13 cellular contexts compared by ENCODE assay signal in genomic region chr10:74917481-74918077, GRCh38.
A peak's percentile ranks its signal among the peaks of the same experiment; 100 is the strongest.
DNase-seq lines count a peak whose midpoint lies in the region; ATAC-seq, FAIRE-seq and TF ChIP-seq lines count a peak whose summit lies in the region.
"Had no signal": no experiment of that assay in that cellular context is flagged by ENCODE, and none has a peak within 500 bp of the region (broad histone marks: within the 10 kb centered on the region; RNA-seq: fewer than 3 reads in every experiment).

No MANE protein-coding gene starts in this region.

- H3K36me3 Mint-ChIP-seq in immature natural killer cell: peaks cover 10 to 19% (median 11%) of the 10 kb centered on the region in 3 donors

- H2AFZ ChIP-seq in GM12878 (ENCODE audit: control insufficient read depth, low read depth, low read length): no peak overlapping the region

- no peak for ATAC-seq in GM12878
- ATAC-seq in GM19463 (IDR thresholded peaks at IDR 0.05; ENCODE audit: unreplicated experiment): no peak
- no peak for ATAC-seq in HG02981 (IDR thresholded peaks at IDR 0.05; ENCODE audit: unreplicated experiment)
- no peak for ATAC-seq in HG03342 (IDR thresholded peaks at IDR 0.05; ENCODE audit: unreplicated experiment)
- ATAC-seq: naive thymus-derived CD4-positive, alpha-beta T cell had no signal

- H3K27ac ChIP-seq in GM12878 (ENCODE audit: control insufficient read depth, insufficient read depth): no peak overlapping the region
- H3K27ac ChIP-seq: BLaER1 treated with 17β-estradiol and CSF1 and Interleukin-3, amounts not matched to agents 10 nM and 100 nM had no signal

- in situ Hi-C loops in ACHN (cut with HindIII; ENCODE audit: low pct_ligation_motif_present, low pct_unique_long_range_greater_than_20kb, low sequenced_read_pairs) (no loop called here), GM12878 (cut with MboI) (no loop called here)

- H3K4me1 ChIP-seq in GM12878 (ENCODE audit: control insufficient read depth, insufficient read depth, low read length): peaks cover 5% of the 10 kb centered on the region

- peaks cover 19% of the 10 kb centered on the region for H3K79me2 ChIP-seq in GM12878 (ENCODE audit: control insufficient read depth, insufficient read depth, low read length)

- RAD21 ChIA-PET in GM12878 (lab: Charles Lee; ENCODE audit: unreplicated experiment): no interaction called here

- peak overlapping the region in 4 of 6 donors; percentile 2 to 38 (median 16) for H3K27ac Mint-ChIP-seq in immature natural killer cell

- POLR2A ChIA-PET in GM12878 (lab: Charles Lee): no interaction called here

- DNase-seq in ACHN (peak; percentile 80), HTR-8/SVneo (ENCODE audit: insufficient read length, low spot score) (peak; percentile 32), GM12878 (ENCODE audit: low read depth, low spot score) (no peak), immature natural killer cell (no peak), amygdala (lab: John Stamatoyannopoulos, UW) (no peak)
- DNase-seq: activated CD4-positive, alpha-beta T cell treated with anti-CD3 and anti-CD28 coated beads, Interleukin-2, amount 50 U/mL, for 48 hours; naive thymus-derived CD4-positive, alpha-beta T cell; Right ventricle myocardium superior; stimulated activated CD4-positive, alpha-beta T cell treated with anti-CD3 and anti-CD28 coated beads, Interleukin-2, amount 100 ng/mL, for 24 hours had no signal

- no peaks in the 10 kb centered on the region for H3K36me3 ChIP-seq in GM12878 (ENCODE audit: control insufficient read depth in 2 of 2, insufficient read depth in 2 of 2, low read length in 1 of 2)

- no peaks in the 10 kb centered on the region for H3K27me3 ChIP-seq in GM12878 (replicated peaks in 1 of 2; ENCODE audit: control insufficient read depth in 2 of 2, insufficient read depth in 2 of 2, low read length in 1 of 2)
- H3K27me3 ChIP-seq: BLaER1 treated with 17β-estradiol and CSF1 and Interleukin-3, amounts not matched to agents 10 nM and 100 nM had no signal

- BruUV-seq in GM12878 (replicated peaks; lab: Mats Ljungman, UMichigan): no TSS peak

- peaks cover 7% of the 10 kb centered on the region for H3K9me3 ChIP-seq in GM12878 (replicated peaks; ENCODE audit: control insufficient read depth, insufficient read depth, low read length)

- no peak overlapping the region for H3K9ac ChIP-seq in GM12878 (ENCODE audit: control insufficient read depth, insufficient read depth, low read length)
- H3K9ac ChIP-seq: BLaER1 treated with 17β-estradiol and CSF1 and Interleukin-3, amounts not matched to agents 10 nM and 100 nM had no signal

- SMC1A ChIA-PET in GM12878 (lab: Charles Lee; ENCODE audit: uncharacterized antibody, unreplicated experiment): interaction anchor here (1.1 to 1.3 kb wide), 2 partner anchors 17 to 21 kb away, joined by 3 read pairs; no protein-coding TSS in a partner anchor

- no peak for TF ChIP-seq POLR2A in GM12878 (IDR thresholded peaks at IDR 0.05; ENCODE audit: low read depth, low read length)

- peaks cover 2 to 8% (median 5%) of the 10 kb centered on the region in 6 donors for H3K9me3 Mint-ChIP-seq in immature natural killer cell

- no peak for TF ChIP-seq EP300 in GM12878 (IDR thresholded peaks at IDR 0.05; ENCODE audit: borderline replicate concordance in 1 of 2, control insufficient read depth in 1 of 2, low read depth in 2 of 2, low read length in 2 of 2)

- CTCF ChIA-PET in GM12878 (lab: Yijun Ruan, JAX): no interaction called here

- no peaks in the 10 kb centered on the region for H4K20me1 ChIP-seq in GM12878 (ENCODE audit: control insufficient read depth, insufficient read depth)

- peaks cover 50 to 62% of the 10 kb centered on the region in 2 donors for H3K4me1 Mint-ChIP-seq in immature natural killer cell

- no peak for TF ChIP-seq CTCF in GM12878 (IDR thresholded peaks at IDR 0.05 in 2 of 3, conservative IDR thresholded peaks at IDR 0.05 in 1 of 3; ENCODE audit: control insufficient read depth in 2 of 3, extremely low read depth in 1 of 3, insufficient read depth in 1 of 3, low read depth in 3 of 3, low read length in 3 of 3)

- H3K4me3 ChIP-seq in GM12878: no peak overlapping the region
- H3K4me3 ChIP-seq: BLaER1 treated with 17β-estradiol and CSF1 and Interleukin-3, amounts not matched to agents 10 nM and 100 nM had no signal

- H3K4me3 Mint-ChIP-seq in immature natural killer cell: no peak overlapping the region
- H3K4me3 Mint-ChIP-seq: naive thymus-derived CD4-positive, alpha-beta T cell had no signal

- no peak for TF ChIP-seq RAD21 in GM12878 (IDR thresholded peaks at IDR 0.05; ENCODE audit: insufficient read depth, low read depth, low read length)

- H3K4me2 ChIP-seq in GM12878 (ENCODE audit: control insufficient read depth, insufficient read depth): no peak overlapping the region
- H3K4me2 ChIP-seq: BLaER1 treated with 17β-estradiol and CSF1 and Interleukin-3, amounts not matched to agents 10 nM and 100 nM had no signal

- intact Hi-C loops in GM12878 (cut with micrococcal nuclease; ENCODE audit: unreplicated experiment): no loop called here

- peaks cover 1 to 2% (median 2%) of the 10 kb centered on the region in 3 donors for H3K27me3 Mint-ChIP-seq in immature natural killer cell (ENCODE audit: low read depth in 3 of 3)
- H3K27me3 Mint-ChIP-seq: naive thymus-derived CD4-positive, alpha-beta T cell had no signal

- FAIRE-seq in HTR-8/SVneo (lab: Jason Lieb, UNC) (no peak), GM12878 (lab: Jason Lieb, UNC) (no peak)

TF ChIP-seq in GM12878, 131 proteins besides CTCF, POLR2A, EP300 and RAD21:
- TF ChIP-seq BACH1 (IDR thresholded peaks at IDR 0.05; ENCODE audit: borderline replicate concordance): peak; percentile 91; the same call in 1 of the 2 replicates
- no peak for TF ChIP-seq POLR2AphosphoS2 (IDR thresholded peaks at IDR 0.05; ENCODE audit: low read depth, low read length)
- no peak for TF ChIP-seq GATAD2B (conservative IDR thresholded peaks at IDR 0.05; ENCODE audit: low read depth)

Comparison
In these comparisons a context has a peak if more than half of its experiments do, and no peak if none do; other contexts are left out.
1. DNase-seq: peak in ACHN (single experiment) and HTR-8/SVneo (single experiment); none in GM12878 (single experiment), immature natural killer cell (0 of 3) and amygdala (0 of 56).